Comparison of ENCODE assay signal across 27 cellular contexts in the genomic region with DNA sequence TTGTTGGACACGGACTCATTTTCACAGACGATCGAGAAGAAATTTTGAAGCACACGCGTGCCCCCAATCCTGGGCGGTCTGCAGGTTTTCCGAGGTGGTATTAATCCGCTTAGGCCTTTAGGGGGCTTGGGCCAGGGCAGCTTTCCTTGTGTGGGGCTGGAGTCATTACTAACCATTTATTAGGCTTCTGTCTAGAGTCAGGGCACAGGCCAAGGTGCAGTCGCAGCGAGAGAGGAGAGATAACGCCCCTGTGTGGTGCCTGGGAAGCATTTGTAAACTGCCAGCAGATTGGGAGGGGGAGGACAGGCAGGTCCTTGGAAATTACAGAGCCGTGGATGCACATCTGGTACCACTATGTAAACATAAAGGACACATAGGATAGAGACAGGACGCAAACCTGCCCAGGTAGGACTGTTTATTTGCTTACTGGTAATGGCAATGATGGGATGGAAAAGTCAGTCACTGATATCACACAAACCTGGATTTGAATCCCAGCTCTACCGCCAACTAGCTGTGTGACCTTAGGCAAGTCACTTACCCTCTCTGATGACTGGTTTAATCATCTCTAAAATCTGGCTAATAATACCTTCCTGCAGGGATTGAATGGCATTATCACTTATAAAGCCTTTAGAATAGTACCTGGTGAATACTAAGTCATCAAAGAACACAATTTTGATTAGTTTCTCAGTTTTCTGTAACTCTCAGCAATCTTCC.
A peak's percentile ranks its signal among the peaks of the same experiment; 100 is the strongest.
DNase-seq lines count a peak whose midpoint lies in the region; ATAC-seq, FAIRE-seq and TF ChIP-seq lines count a peak whose summit lies in the region.
"Had no signal": no experiment of that assay in that cellular context is flagged by ENCODE, and none has a peak within 500 bp of the region (broad histone marks: within the 10 kb centered on the region; RNA-seq: fewer than 3 reads in every experiment).

No MANE protein-coding gene starts in this region.

- no TSS peak for BruUV-seq in HepG2 (replicated peaks; lab: Mats Ljungman, UMichigan)

- H2AFZ ChIP-seq in HepG2 (ENCODE audit: low read length): no peak overlapping the region
- H2AFZ ChIP-seq: hepatocyte had no signal

- TF ChIP-seq EP300 in HepG2 (IDR thresholded peaks at IDR 0.05; ENCODE audit: low read depth in 2 of 2, low read length in 2 of 2): no peak
- TF ChIP-seq EP300 in HepG2 (CRISPR knock-in tag; IDR thresholded peaks at IDR 0.05; ENCODE audit: borderline replicate concordance): no peak

- peak overlapping the region in 1 of 3 experiments; percentile 13 for H3K4me3 Mint-ChIP-seq in nephron
- H3K4me3 Mint-ChIP-seq: activated CD4-positive, alpha-beta T cell treated with anti-CD3 and anti-CD28 coated beads, Interleukin-2, amount 10 ng/mL, durations not matched to agents 7 days and 5 days; B cell; CD4-positive, alpha-beta memory T cell; IgD-negative memory B cell; natural killer cell treated with Interleukin-12 subunit alpha and Interleukin-12 subunit beta and Interleukin-15 and Interleukin-18, amount 100 ng/mL, for 72 hours; T-helper 2 cell treated with Interferon-gamma antibody and Interleukin-4, amounts not matched to agents 5 μg/mL and 100 μg/mL, for 36 hours had no signal

- no peak overlapping the region for H3K4me2 ChIP-seq in HepG2 (ENCODE audit: low read depth, low read length)
- H3K4me2 ChIP-seq: hepatocyte had no signal

- H3K27ac ChIP-seq in HepG2 (ENCODE audit: extremely low read length, insufficient read depth, low read length) (no peak overlapping the region), right lobe of liver (no peak overlapping the region), VCaP (no peak overlapping the region)
- H3K27ac ChIP-seq: gastrocnemius medialis, hepatocyte, pancreas, transverse colon had no signal

- TF ChIP-seq POLR2A in HepG2 (IDR thresholded peaks at IDR 0.05; ENCODE audit: insufficient read depth in 1 of 2, low read depth in 2 of 2, low read length in 2 of 2) (no peak), right lobe of liver (IDR thresholded peaks at IDR 0.05) (no peak)

- H3K27me3 Mint-ChIP-seq in nephron (ENCODE audit: low read depth): peaks cover 32% of the 10 kb centered on the region

- no peak overlapping the region for H3K4me3 ChIP-seq in HepG2 (replicated peaks in 1 of 3; ENCODE audit: insufficient read depth in 1 of 3, low read depth in 2 of 3, low read length in 3 of 3)
- H3K4me3 ChIP-seq in right lobe of liver: no peak overlapping the region
- H3K4me3 ChIP-seq: gastrocnemius medialis, hepatocyte, mucosa of descending colon, pancreas, transverse colon had no signal

- no peak for FAIRE-seq in HepG2 (lab: Jason Lieb, UNC)
- FAIRE-seq: pancreas, RCC 7860 had no signal

- H3K9me3 ChIP-seq in HepG2 (ENCODE audit: low read length) (no peaks in the 10 kb centered on the region), right lobe of liver (no peaks in the 10 kb centered on the region)
- H3K9me3 ChIP-seq: gastrocnemius medialis, pancreas, transverse colon had no signal

- no peaks in the 10 kb centered on the region for H3K36me3 ChIP-seq in HepG2 (replicated peaks in 1 of 2; ENCODE audit: control insufficient read depth in 1 of 2, insufficient read depth in 2 of 2, low read length in 2 of 2)
- H3K36me3 ChIP-seq in right lobe of liver: no peaks in the 10 kb centered on the region
- H3K36me3 ChIP-seq: gastrocnemius medialis, pancreas, transverse colon had no signal

- WGBS in HepG2 (ENCODE audit: low lambda C conversion rate): 58% methylated on average over 14 of the region's 14 CpGs
- WGBS in right lobe of liver (ENCODE audit: insufficient coverage, low coverage, low lambda C conversion rate, missing lambda C conversion rate): 77% methylated on average over 13 of the region's 14 CpGs

- H3K4me1 Mint-ChIP-seq in nephron: peaks cover 62% of the 10 kb centered on the region
- H3K4me1 Mint-ChIP-seq: B cell; CD4-positive, alpha-beta memory T cell; IgD-negative memory B cell had no signal

- CTCF ChIA-PET in HepG2 (lab: Yijun Ruan, JAX; ENCODE audit: low intra/inter-chr PET ratio, low total read pairs): no interaction called here

- H3K36me3 Mint-ChIP-seq in nephron (ENCODE audit: low read depth): peaks cover 3% of the 10 kb centered on the region
- H3K36me3 Mint-ChIP-seq: CD4-positive, alpha-beta memory T cell; IgD-negative memory B cell had no signal

- peak overlapping the region; percentile 41 to 62 (median 46) for H3K27ac Mint-ChIP-seq in nephron
- H3K27ac Mint-ChIP-seq: activated CD4-positive, alpha-beta T cell treated with anti-CD3 and anti-CD28 coated beads, Interleukin-2, amount 10 ng/mL, durations not matched to agents 7 days and 5 days; activated naive CD4-positive, alpha-beta T cell treated with anti-CD3 and anti-CD28 coated beads, Interleukin-2, amount 50 U/mL, for 72 hours; B cell; CD4-positive, alpha-beta memory T cell; IgD-negative memory B cell; natural killer cell treated with Interleukin-12 subunit alpha and Interleukin-12 subunit beta and Interleukin-15 and Interleukin-18, amount 100 ng/mL, for 72 hours; T-helper 2 cell treated with Interferon-gamma antibody and Interleukin-4, amounts not matched to agents 5 μg/mL and 100 μg/mL, for 36 hours had no signal

- intact Hi-C loops in HepG2 (cut with micrococcal nuclease; ENCODE audit: unreplicated experiment): no loop called here
- intact Hi-C loops in right lobe of liver (cut with DNase I): no loop called here
- intact Hi-C loops in head of caudate nucleus (cut with DNase I): no loop called here

- H4K20me1 ChIP-seq in HepG2 (ENCODE audit: insufficient read depth, low read length): no peaks in the 10 kb centered on the region

- ATAC-seq in HepG2 (peak; percentile 59), right lobe of liver (no peak), HG02678 (IDR thresholded peaks at IDR 0.05; ENCODE audit: unreplicated experiment) (no peak), HG03521 (IDR thresholded peaks at IDR 0.05; ENCODE audit: unreplicated experiment) (no peak)
- ATAC-seq: activated naive CD4-positive, alpha-beta T cell treated with anti-CD3 and anti-CD28 coated beads, Interleukin-2, amount 50 U/mL, for 72 hours; gastrocnemius medialis; mucosa of descending colon; natural killer cell treated with Interleukin-12 subunit alpha and Interleukin-12 subunit beta and Interleukin-15 and Interleukin-18, amount 100 ng/mL, for 72 hours had no signal

- H3K79me2 ChIP-seq in HepG2 (ENCODE audit: insufficient read depth, low read length): no peaks in the 10 kb centered on the region
- H3K79me2 ChIP-seq: hepatocyte had no signal

- POLR2A ChIA-PET in HepG2 (lab: Yijun Ruan, JAX): no interaction called here

- H3K9me3 Mint-ChIP-seq in nephron: peaks cover 11% of the 10 kb centered on the region
- H3K9me3 Mint-ChIP-seq: natural killer cell treated with Interleukin-12 subunit alpha and Interleukin-12 subunit beta and Interleukin-15 and Interleukin-18, amount 100 ng/mL, for 72 hours had no signal

- in situ Hi-C loops in HepG2 (cut with HindIII; ENCODE audit: extremely low pct_ligation_motif_present, low pct_unique_long_range_greater_than_20kb): no loop called here

- DNase-seq in HepG2 (ENCODE audit: low spot score): no peak
- no peak for DNase-seq in right lobe of liver
- DNase-seq in head of caudate nucleus: no peak
- DNase-seq in NCI-H2081 (lab: John Stamatoyannopoulos, UW): no peak
- DNase-seq: ACHN; activated CD4-positive, alpha-beta T cell treated with anti-CD3 and anti-CD28 coated beads, Interleukin-2, amount 10 ng/mL, durations not matched to agents 7 days and 5 days; activated effector memory CD4-positive, alpha-beta T cell treated with Interleukin-2 at 50 U/mL for 16 hours; activated T-cell treated with anti-CD3 and anti-CD28 coated beads, Interleukin-2, amount 50 U/mL, for 1 hour; CD4-positive, alpha-beta memory T cell; gastrocnemius medialis; HCEC 1CT; mucosa of descending colon; NCI-H526 treated with DMSO at 0.1 percent for 48 hours; SHP77 treated with DMSO at 0.1 percent for 48 hours; transverse colon had no signal

- TF ChIP-seq RAD21 in HepG2 (CRISPR knock-in tag; IDR thresholded peaks at IDR 0.05): no peak

- H3K4me1 ChIP-seq in HepG2 (ENCODE audit: insufficient read depth, low read length) (no peaks in the 10 kb centered on the region), right lobe of liver (no peaks in the 10 kb centered on the region)
- H3K4me1 ChIP-seq: pancreas had no signal

- no peak overlapping the region for H3K9ac ChIP-seq in HepG2 (ENCODE audit: insufficient read depth, low read depth, low read length)

- H3K27me3 ChIP-seq in HepG2 (ENCODE audit: control insufficient read depth in 1 of 2, insufficient read depth in 2 of 2, low read length in 2 of 2) (peaks cover 4 to 39% of the 10 kb centered on the region in 2 experiments; a peak in 3 of 5 replicates), right lobe of liver (no peaks in the 10 kb centered on the region)
- H3K27me3 ChIP-seq: gastrocnemius medialis, hepatocyte, pancreas, transverse colon had no signal

- TF ChIP-seq CTCF in HepG2 (CRISPR knock-in tag; IDR thresholded peaks at IDR 0.05) (peak; percentile 40), right lobe of liver (IDR thresholded peaks at IDR 0.05) (no peak), VCaP (conservative IDR thresholded peaks at IDR 0.05) (0 out of 2 replicates have a peak, but pooled peaks have one; percentile 13), nephron (IDR thresholded peaks at IDR 0.05; ENCODE audit: unreplicated experiment in 3 of 3) (no peak)

TF ChIP-seq in HepG2, 621 proteins besides CTCF, POLR2A, EP300 and RAD21:
- TF ChIP-seq KMT2B (CRISPR knock-in tag; IDR thresholded peaks at IDR 0.05) (no peak), STAG1 (CRISPR knock-in tag; IDR thresholded peaks at IDR 0.05) (0 out of 2 replicates have a peak, but pooled peaks have one; percentile 17), ZNF768 (CRISPR knock-in tag; IDR thresholded peaks at IDR 0.05) (peak; percentile 69; the same call in 1 of the 2 replicates), RCOR2 (CRISPR knock-in tag; IDR thresholded peaks at IDR 0.05) (no peak)

Comparison
In these comparisons a context has a peak if more than half of its experiments do, and no peak if none do; other contexts are left out.
1. CTCF ChIP-seq: peak in HepG2 (single experiment) and VCaP (single experiment); none in right lobe of liver (0 of 4) and nephron (0 of 3).